14 cellular contexts compared by ENCODE assay signal in the genomic region with DNA sequence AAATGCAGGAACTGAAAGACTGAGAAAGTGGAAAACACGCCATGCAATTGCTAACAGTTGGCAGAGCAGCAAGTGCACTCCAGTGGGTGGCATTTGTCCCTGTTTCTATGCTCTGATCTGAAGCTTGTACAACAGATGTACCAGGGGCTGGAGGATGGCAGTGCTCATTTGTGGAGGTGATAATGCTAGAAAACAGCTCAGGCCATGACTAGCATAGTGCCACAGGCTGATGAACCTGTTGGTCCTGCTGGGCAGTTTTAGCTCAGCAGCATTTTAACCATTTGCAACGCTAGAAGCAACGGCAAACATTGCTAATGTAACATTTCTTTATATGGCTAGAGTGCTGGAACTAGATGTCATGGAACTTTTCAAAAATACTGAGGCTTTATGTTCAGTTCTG.
DNase-seq lines count a peak whose midpoint lies in the region; ATAC-seq and TF ChIP-seq lines count a peak whose summit lies in the region.
"Had no signal": no experiment of that assay in that cellular context is flagged by ENCODE, and none has a peak within 500 bp of the region (broad histone marks: within the 10 kb centered on the region; RNA-seq: fewer than 3 reads in every experiment).

No MANE protein-coding gene starts in this region.

- ATAC-seq in HG03175 (IDR thresholded peaks at IDR 0.05; ENCODE audit: unreplicated experiment): no peak
- no peak for ATAC-seq in GM18909 (IDR thresholded peaks at IDR 0.05; ENCODE audit: poor library complexity, unreplicated experiment)
- ATAC-seq: A549 had no signal

- H3K27me3 ChIP-seq in prostate gland (replicated peaks; ENCODE audit: insufficient read depth): no peaks in the 10 kb centered on the region
- H3K27me3 ChIP-seq: BLaER1 had no signal

- no peaks in the 10 kb centered on the region for H3K4me1 ChIP-seq in prostate gland (replicated peaks)
- H3K4me1 ChIP-seq: A549, BLaER1, Caco-2 had no signal

- WGBS in prostate gland: 56% methylated on average over 3 of the region's 3 CpGs

- no peak overlapping the region for H3K27ac ChIP-seq in prostate gland
- H3K27ac ChIP-seq: A549, BLaER1 had no signal

- TF ChIP-seq POLR2A in prostate gland (IDR thresholded peaks at IDR 0.05): no peak

- no peaks in the 10 kb centered on the region for H3K36me3 ChIP-seq in prostate gland
- H3K36me3 ChIP-seq: BLaER1 had no signal

- in situ Hi-C loops in G401 (cut with HindIII; ENCODE audit: low sequenced_read_pairs): no loop called here

- intact Hi-C loops in prostate gland (cut with DNase I): no loop called here

- no peak for TF ChIP-seq CTCF in LNCaP clone FGC (IDR thresholded peaks at IDR 0.05; ENCODE audit: control insufficient read depth, extremely low read depth, insufficient read depth)
- TF ChIP-seq CTCF in epithelial cell of esophagus (IDR thresholded peaks at IDR 0.05; ENCODE audit: insufficient read depth, low read depth, low read length, missing control alignments): no peak
- no peak for TF ChIP-seq CTCF in prostate gland (IDR thresholded peaks at IDR 0.05)

- DNase-seq in G401 (ENCODE audit: low spot score) (peak; percentile 2), LNCaP clone FGC (ENCODE audit: low read depth) (peak; percentile 68), epithelial cell of esophagus (ENCODE audit: low read depth) (peak; percentile 71), prostate gland (ENCODE audit: low spot score) (peak; percentile 44)
- no peak for DNase-seq in activated CD4-positive, alpha-beta T cell treated with anti-CD3 and anti-CD28 coated beads, Interleukin-2, amount 50 U/mL, for 48 hours
- DNase-seq: CD8-positive, alpha-beta memory T cell; DND-41; GF-D8; HCEC 1CT had no signal

- H3K9me3 ChIP-seq in prostate gland: no peaks in the 10 kb centered on the region
- H3K9me3 ChIP-seq: A549, BLaER1 had no signal

- H3K4me3 ChIP-seq in LNCaP clone FGC (ENCODE audit: low read depth, low read length) (no peak overlapping the region), epithelial cell of esophagus (ENCODE audit: low read length) (no peak overlapping the region), prostate gland (no peak overlapping the region)
- H3K4me3 ChIP-seq: A549, BLaER1 had no signal

Comparison
In these comparisons a context has a peak if more than half of its experiments do, and no peak if none do; other contexts are left out.
1. DNase-seq: peak in G401 (single experiment), LNCaP clone FGC (single experiment), epithelial cell of esophagus (single experiment) and prostate gland (single experiment); none in activated CD4-positive, alpha-beta T cell treated with anti-CD3 and anti-CD28 coated beads, Interleukin-2, amount 50 U/mL, for 48 hours (0 of 2).